ENCODE assay signal across 27 cellular contexts in genomic region chr4:6361076-6361784, GRCh38.
"Had no signal": no experiment of that assay in that cellular context is flagged by ENCODE, and none has a peak within 500 bp of the region (broad histone marks: within the 10 kb centered on the region; RNA-seq: fewer than 3 reads in every experiment).

No MANE protein-coding gene starts in this region.

- H3K4me1 ChIP-seq: esophagus squamous epithelium, parathyroid adenoma, prostate gland, sigmoid colon, stomach, testis, tibial artery had no signal

- H3K79me2 ChIP-seq: parathyroid adenoma had no signal

- H2AFZ ChIP-seq: neural progenitor cell, parathyroid adenoma had no signal

- H3K4me3 ChIP-seq: coronary artery, esophagus squamous epithelium, mucosa of descending colon, neural progenitor cell, prostate gland, sigmoid colon, stomach, testis, tibial artery had no signal

- H3K4me3 Mint-ChIP-seq: effector memory CD8-positive, alpha-beta T cell; immature natural killer cell; mesothelial cell of epicardium; natural killer cell treated with Interleukin-12 subunit alpha and Interleukin-12 subunit beta and Interleukin-15 and Interleukin-18, amount 100 ng/mL, for 72 hours; neural progenitor cell; stimulated activated effector memory CD8-positive, alpha-beta T cell treated with anti-CD3 and anti-CD28 coated beads, Interleukin-12 subunit alpha, Interleukin-12 subunit beta, amount 100 ng/mL, for 72 hours; type B pancreatic cell had no signal

- H3K4me1 Mint-ChIP-seq: immature natural killer cell; mesothelial cell of epicardium; naive B cell; stimulated activated effector memory CD8-positive, alpha-beta T cell treated with anti-CD3 and anti-CD28 coated beads, Interleukin-12 subunit alpha, Interleukin-12 subunit beta, amount 100 ng/mL, for 72 hours had no signal

- H3K9me3 ChIP-seq: esophagus squamous epithelium, mucosa of descending colon, prostate gland, sigmoid colon, testis, tibial artery had no signal

- H3K27me3 ChIP-seq: testis had no signal

- H3K4me2 ChIP-seq: neural progenitor cell had no signal

- H3K9ac ChIP-seq: neural progenitor cell, parathyroid adenoma had no signal

- H3K27ac ChIP-seq: coronary artery, esophagus squamous epithelium, neural progenitor cell, parathyroid adenoma, prostate gland, sigmoid colon, stomach, testis, tibial artery had no signal

- H3K36me3 Mint-ChIP-seq: immature natural killer cell; mesothelial cell of epicardium; naive B cell; natural killer cell treated with Interleukin-12 subunit alpha and Interleukin-12 subunit beta and Interleukin-15 and Interleukin-18, amount 100 ng/mL, for 72 hours; neural progenitor cell; stimulated activated effector memory CD8-positive, alpha-beta T cell treated with anti-CD3 and anti-CD28 coated beads, Interleukin-12 subunit alpha, Interleukin-12 subunit beta, amount 100 ng/mL, for 72 hours; type B pancreatic cell had no signal

- H3K27ac Mint-ChIP-seq: effector memory CD8-positive, alpha-beta T cell; immature natural killer cell; mesothelial cell of epicardium; naive B cell; natural killer cell treated with Interleukin-12 subunit alpha and Interleukin-12 subunit beta and Interleukin-15 and Interleukin-18, amount 100 ng/mL, for 72 hours; neural progenitor cell; stimulated activated effector memory CD8-positive, alpha-beta T cell treated with anti-CD3 and anti-CD28 coated beads, Interleukin-12 subunit alpha, Interleukin-12 subunit beta, amount 100 ng/mL, for 72 hours; type B pancreatic cell had no signal

- DNase-seq: dermis blood vessel endothelial cell; effector memory CD8-positive, alpha-beta T cell; erythroblast; esophagus squamous epithelium; foreskin melanocyte; immature natural killer cell; islet precursor cell; mesenchymal stem cell; naive B cell; sigmoid colon; stimulated activated CD4-positive, alpha-beta T cell treated with anti-CD3 and anti-CD28 coated beads, Interleukin-2, amount 100 ng/mL, for 24 hours; stimulated activated CD4-positive, alpha-beta T cell treated with anti-CD3 and anti-CD28 coated beads, Interleukin-4, amount 100 ng/mL, for 24 hours; stimulated activated naive CD4-positive, alpha-beta T cell treated with Interleukin-2 at 50 U/mL for 16 hours; stomach; testis; tibial artery had no signal

- FAIRE-seq: endometrium had no signal

- H3K9me3 Mint-ChIP-seq: effector memory CD8-positive, alpha-beta T cell; mesothelial cell of epicardium; natural killer cell treated with Interleukin-12 subunit alpha and Interleukin-12 subunit beta and Interleukin-15 and Interleukin-18, amount 100 ng/mL, for 72 hours; stimulated activated effector memory CD8-positive, alpha-beta T cell treated with anti-CD3 and anti-CD28 coated beads, Interleukin-12 subunit alpha, Interleukin-12 subunit beta, amount 100 ng/mL, for 72 hours; type B pancreatic cell had no signal

- H3K36me3 ChIP-seq: neural progenitor cell, prostate gland, sigmoid colon, stomach, tibial artery had no signal

- ATAC-seq: effector memory CD8-positive, alpha-beta T cell; left lobe of liver; natural killer cell treated with Interleukin-12 subunit alpha and Interleukin-12 subunit beta and Interleukin-15 and Interleukin-18, amount 100 ng/mL, for 72 hours; stimulated activated effector memory CD8-positive, alpha-beta T cell treated with anti-CD3 and anti-CD28 coated beads, Interleukin-12 subunit alpha, Interleukin-12 subunit beta, amount 100 ng/mL, for 72 hours had no signal
